13 cellular contexts compared by ENCODE assay signal in the genomic region with DNA sequence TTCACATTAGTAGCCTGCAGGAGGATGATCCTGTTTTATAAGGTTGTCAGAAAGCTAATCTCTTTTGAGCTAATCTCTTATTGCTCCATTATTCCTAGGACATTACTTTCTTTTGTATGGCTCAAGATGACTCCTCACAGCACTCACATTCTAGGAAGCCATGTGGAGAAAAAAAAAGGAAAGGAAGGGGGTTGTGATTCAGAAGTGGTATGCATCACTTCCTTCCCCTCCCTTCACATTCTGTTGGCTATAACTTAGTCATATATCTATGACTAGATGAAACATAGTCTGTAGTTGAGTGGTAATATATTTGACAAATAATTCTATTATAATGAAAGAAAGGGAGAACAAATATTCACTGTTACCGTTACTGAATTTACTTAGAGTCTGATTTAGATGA.
DNase-seq lines count a peak whose midpoint lies in the region; ATAC-seq and TF ChIP-seq lines count a peak whose summit lies in the region.
"Had no signal": no experiment of that assay in that cellular context is flagged by ENCODE, and none has a peak within 500 bp of the region (broad histone marks: within the 10 kb centered on the region; RNA-seq: fewer than 3 reads in every experiment).

No MANE protein-coding gene starts in this region.

- no peak overlapping the region for H3K27ac Mint-ChIP-seq in glutamatergic neuron (ENCODE audit: unreplicated experiment)

- no peak overlapping the region for H3K4me3 ChIP-seq in epithelial cell of esophagus (ENCODE audit: low read length)

- no peaks in the 10 kb centered on the region for H3K9me3 Mint-ChIP-seq in glutamatergic neuron (ENCODE audit: unreplicated experiment)

- H3K36me3 Mint-ChIP-seq in glutamatergic neuron (ENCODE audit: unreplicated experiment), result no peaks in the 10 kb centered on the region

- TF ChIP-seq CTCF in epithelial cell of esophagus (IDR thresholded peaks at IDR 0.05; ENCODE audit: insufficient read depth, low read depth, low read length, missing control alignments), result no peak
- no peak for TF ChIP-seq CTCF in glutamatergic neuron (IDR thresholded peaks at IDR 0.05; ENCODE audit: partially characterized antibody, unreplicated experiment)

- H3K4me3 Mint-ChIP-seq in glutamatergic neuron (ENCODE audit: unreplicated experiment), result no peak overlapping the region
- H3K4me3 Mint-ChIP-seq: neural crest cell had no signal

- H3K27me3 Mint-ChIP-seq in glutamatergic neuron (ENCODE audit: unreplicated experiment), result no peaks in the 10 kb centered on the region

- no peaks in the 10 kb centered on the region for H3K4me1 Mint-ChIP-seq in glutamatergic neuron (ENCODE audit: low read depth, unreplicated experiment)
- H3K4me1 Mint-ChIP-seq: neural crest cell had no signal

- DNase-seq in GM04504 (ENCODE audit: low read depth) (peak; percentile 11), NOMO-1 treated with dmso at 0.1 percent for 144 hours (lab: John Stamatoyannopoulos, UW; ENCODE audit: unreplicated experiment) (peak; percentile 8), epithelial cell of esophagus (ENCODE audit: low read depth) (peak; percentile 96), pulmonary artery endothelial cell (ENCODE audit: low read depth, low spot score) (peak; percentile 76), cerebellar cortex (ENCODE audit: low spot score) (no peak), posterior cingulate gyrus (no peak), glutamatergic neuron (no peak)
- DNase-seq: Calu3, NCI-H1092 treated with DMSO at 0.1 percent for 48 hours, NCI-H446 treated with DMSO at 0.1 percent for 48 hours had no signal

- intact Hi-C loops in posterior cingulate gyrus (cut with DNase I), result no loop called here

- ATAC-seq in GM19395 (IDR thresholded peaks at IDR 0.05; ENCODE audit: unreplicated experiment), result no peak
- ATAC-seq: left lobe of liver had no signal

Comparison
In these comparisons a context has a peak if more than half of its experiments do, and no peak if none do; other contexts are left out.
1. DNase-seq: peak in GM04504 (single experiment), NOMO-1 treated with dmso at 0.1 percent for 144 hours (single experiment), epithelial cell of esophagus (single experiment) and pulmonary artery endothelial cell (single experiment); none in cerebellar cortex (single experiment), posterior cingulate gyrus (0 of 10) and glutamatergic neuron (single experiment).